ENCODE assay signal across 27 cellular contexts in genomic region chr19:16125738-16126495, GRCh38. TPM values are rescaled to one million over a fixed set of nuclear protein-coding genes. Genes with fewer than 3 reads are reported as not detected.
DNase-seq lines count a peak whose midpoint lies in the region; ATAC-seq, FAIRE-seq and TF ChIP-seq lines count a peak whose summit lies in the region.
"Had no signal": no experiment of that assay in that cellular context is flagged by ENCODE, and none has a peak within 500 bp of the region (broad histone marks: within the 10 kb centered on the region; RNA-seq: fewer than 3 reads in every experiment).

No MANE protein-coding gene starts in this region.

- H3K4me2 ChIP-seq in HepG2 (ENCODE audit: low read depth, low read length): no peak overlapping the region

- H3K9ac ChIP-seq in liver (ENCODE audit: low read depth in 1 of 2, low read length in 2 of 2) (no peak overlapping the region), HepG2 (ENCODE audit: insufficient read depth, low read depth, low read length) (no peak overlapping the region)
- H3K9ac ChIP-seq: parathyroid adenoma had no signal

- TF ChIP-seq EP300 in HepG2 (IDR thresholded peaks at IDR 0.05; ENCODE audit: low read depth in 2 of 2, low read length in 2 of 2): no peak
- no peak for TF ChIP-seq EP300 in HepG2 (CRISPR knock-in tag; IDR thresholded peaks at IDR 0.05; ENCODE audit: borderline replicate concordance)
- TF ChIP-seq EP300 in transverse colon (IDR thresholded peaks at IDR 0.05; ENCODE audit: low read depth): no peak

- DNase-seq in HepG2 (ENCODE audit: low spot score) (no peak), choroid plexus epithelial cell (ENCODE audit: low read depth) (no peak), transverse colon (no peak), GM19239 (ENCODE audit: insufficient read length, low spot score) (no peak), GM20000 (ENCODE audit: low spot score) (no peak), HEK293T (ENCODE audit: extremely low spot score) (no peak)
- DNase-seq: activated CD4-positive, alpha-beta T cell treated with anti-CD3 and anti-CD28 coated beads for 4 hours; activated gamma-delta T cell treated with Interleukin-2 at 50 U/mL for 16 hours; CD4-positive, alpha-beta memory T cell; cerebellar nuclear complex; H7; hippocampal formation; Kasumi-1; MV-4-11; stimulated activated CD4-positive, alpha-beta T cell treated with anti-CD3 and anti-CD28 coated beads, Interleukin-1b, Interleukin-23, amount 100 ng/mL, for 48 hours; stimulated activated naive CD8-positive, alpha-beta T cell treated with anti-CD3 and anti-CD28 coated beads, Interleukin-15, amount 100 ng/mL, for 72 hours; T1000; thyroid gland had no signal

- H3K4me3 ChIP-seq in liver (ENCODE audit: low read depth in 1 of 3, low read length in 3 of 3) (no peak overlapping the region), HepG2 (replicated peaks in 1 of 3; ENCODE audit: insufficient read depth in 1 of 3, low read depth in 2 of 3, low read length in 3 of 3) (no peak overlapping the region), choroid plexus epithelial cell (ENCODE audit: low read depth, low read length) (no peak overlapping the region), muscle layer of duodenum (ENCODE audit: low read depth in 1 of 2, low read length in 2 of 2) (no peak overlapping the region), transverse colon (no peak overlapping the region)
- H3K4me3 ChIP-seq: right atrium auricular region, thyroid gland had no signal

- H3K27ac ChIP-seq in liver (ENCODE audit: low read depth in 1 of 2, low read length in 2 of 2) (no peak overlapping the region), HepG2 (ENCODE audit: extremely low read length, insufficient read depth, low read length) (no peak overlapping the region), muscle layer of duodenum (ENCODE audit: low read length) (peak overlapping the region; percentile 39), transverse colon (peak overlapping the region; percentile 30 to 53 (median 36))
- H3K27ac ChIP-seq: parathyroid adenoma, right atrium auricular region, thyroid gland, VCaP had no signal

- no peaks in the 10 kb centered on the region for H3K27me3 ChIP-seq in liver (ENCODE audit: control insufficient read depth in 4 of 4, insufficient read depth in 4 of 4, low read length in 3 of 4)
- H3K27me3 ChIP-seq in HepG2 (ENCODE audit: control insufficient read depth in 1 of 2, insufficient read depth in 2 of 2, low read length in 2 of 2): no peaks in the 10 kb centered on the region
- H3K27me3 ChIP-seq in muscle layer of duodenum (ENCODE audit: low read depth, low read length): no peaks in the 10 kb centered on the region
- no peaks in the 10 kb centered on the region for H3K27me3 ChIP-seq in transverse colon
- H3K27me3 ChIP-seq: right atrium auricular region, thyroid gland had no signal

- TF ChIP-seq CTCF in liver (IDR thresholded peaks at IDR 0.05; ENCODE audit: low read depth, low read length, missing input control): no peak
- TF ChIP-seq CTCF in HepG2 (CRISPR knock-in tag; IDR thresholded peaks at IDR 0.05): no peak
- peak; percentile 6 for TF ChIP-seq CTCF in choroid plexus epithelial cell (conservative IDR thresholded peaks at IDR 0.05; ENCODE audit: low read depth, low read length)
- TF ChIP-seq CTCF in transverse colon (IDR thresholded peaks at IDR 0.05): no peak
- TF ChIP-seq CTCF in GM20000 (IDR thresholded peaks at IDR 0.05; ENCODE audit: extremely low read depth, missing control alignments): no peak

- POLR2A ChIA-PET in HepG2 (lab: Yijun Ruan, JAX) (no interaction called here), HEK293T (lab: Yijun Ruan, JAX) (interaction anchor here (1.0 kb wide), 1 partner anchor 14 kb away, joined by 3 read pairs; no protein-coding TSS in a partner anchor)

- TF ChIP-seq RAD21 in liver (IDR thresholded peaks at IDR 0.05) (no peak), HepG2 (CRISPR knock-in tag; IDR thresholded peaks at IDR 0.05) (no peak)

- FAIRE-seq in HepG2 (lab: Jason Lieb, UNC) (no peak), GM19239 (lab: Jason Lieb, UNC) (no peak)
- FAIRE-seq: A204.1 had no signal

- intact Hi-C loops in HepG2 (cut with micrococcal nuclease; ENCODE audit: unreplicated experiment): no loop called here
- intact Hi-C loops in transverse colon (cut with DNase I; ENCODE audit: low total_unique reads): no loop called here

- H2AFZ ChIP-seq in HepG2 (ENCODE audit: low read length): no peak overlapping the region
- H2AFZ ChIP-seq: parathyroid adenoma had no signal

- H3K36me3 ChIP-seq in liver (ENCODE audit: control insufficient read depth in 4 of 4, insufficient read depth in 3 of 4, low read depth in 1 of 4, low read length in 3 of 4): peaks cover 24 to 86% (median 60%) of the 10 kb centered on the region in 4 donors
- H3K36me3 ChIP-seq in HepG2 (replicated peaks in 1 of 2; ENCODE audit: control insufficient read depth in 1 of 2, insufficient read depth in 2 of 2, low read length in 2 of 2): peaks cover 45 to 86% of the 10 kb centered on the region in 2 experiments; a peak in 4 of 5 replicates
- peaks cover 67 to 96% of the 10 kb centered on the region in 2 donors for H3K36me3 ChIP-seq in muscle layer of duodenum (ENCODE audit: control insufficient read depth in 1 of 2, insufficient read depth in 2 of 2, low read length in 2 of 2)
- H3K36me3 ChIP-seq in transverse colon: peaks cover 0 to 80% (median 32%) of the 10 kb centered on the region in 4 donors

- TF ChIP-seq POLR2A in HepG2 (IDR thresholded peaks at IDR 0.05; ENCODE audit: insufficient read depth in 1 of 2, low read depth in 2 of 2, low read length in 2 of 2): no peak
- TF ChIP-seq POLR2A in transverse colon (IDR thresholded peaks at IDR 0.05): no peak

- H3K9me3 ChIP-seq in liver (ENCODE audit: control insufficient read depth in 4 of 4, low read length in 3 of 4) (no peaks in the 10 kb centered on the region), HepG2 (ENCODE audit: low read length) (no peaks in the 10 kb centered on the region), muscle layer of duodenum (ENCODE audit: control insufficient read depth in 1 of 2, low read length in 2 of 2) (no peaks in the 10 kb centered on the region), transverse colon (no peaks in the 10 kb centered on the region)
- H3K9me3 ChIP-seq: right atrium auricular region, thyroid gland had no signal

- no peaks in the 10 kb centered on the region for H3K4me1 ChIP-seq in liver (ENCODE audit: control insufficient read depth in 4 of 4, insufficient read depth in 4 of 4, low read length in 3 of 4)
- H3K4me1 ChIP-seq in HepG2 (ENCODE audit: insufficient read depth, low read length): no peaks in the 10 kb centered on the region
- H3K4me1 ChIP-seq in muscle layer of duodenum (ENCODE audit: control insufficient read depth in 1 of 2, insufficient read depth in 2 of 2, low read length in 2 of 2): no peaks in the 10 kb centered on the region
- peaks cover 0 to 12% (median 0%) of the 10 kb centered on the region in 4 donors for H3K4me1 ChIP-seq in transverse colon
- H3K4me1 ChIP-seq: parathyroid adenoma, right atrium auricular region, thyroid gland had no signal

- WGBS in liver: 79% methylated on average over 10 of the region's 10 CpGs
- WGBS in HepG2 (ENCODE audit: low lambda C conversion rate): 85% methylated on average over 7 of the region's 10 CpGs
- WGBS in transverse colon (ENCODE audit: low coverage in 1 of 2), 2 donors: 66% methylated on average over 8 of the region's 10 CpGs; no CpG with 5 or more reads in 1 of the 2 donors

- ATAC-seq in HepG2: no peak
- ATAC-seq: stimulated activated naive CD8-positive, alpha-beta T cell treated with anti-CD3 and anti-CD28 coated beads, Interleukin-15, amount 100 ng/mL, for 72 hours had no signal

- H4K20me1 ChIP-seq in HepG2 (ENCODE audit: insufficient read depth, low read length): 0 out of 2 replicates have a peak, but pooled peaks cover 2% of the 10 kb centered on the region

- no TSS peak for BruUV-seq in HepG2 (replicated peaks; lab: Mats Ljungman, UMichigan)

- H3K79me2 ChIP-seq in HepG2 (ENCODE audit: insufficient read depth, low read length): no peaks in the 10 kb centered on the region

- in situ Hi-C loops in HepG2 (cut with HindIII; ENCODE audit: extremely low pct_ligation_motif_present, low pct_unique_long_range_greater_than_20kb) (no loop called here), transverse colon (cut with MboI; ENCODE audit: low pct_ligation_motif_present in 1 of 4, low pct_unique_long_range_greater_than_20kb in 1 of 4, low sequenced_read_pairs in 3 of 4) (no loop called here)

- CTCF ChIA-PET in HepG2 (lab: Yijun Ruan, JAX; ENCODE audit: low intra/inter-chr PET ratio, low total read pairs): no interaction called here
- CTCF ChIA-PET in HEK293T (lab: Yijun Ruan, JAX): no interaction called here

RNA-seq across cellular contexts. Expression of gene RAB8A, which starts 14.2 kb away (rescaled TPM):
- total RNA-seq in liver (10 to 100 TPM; 45.6 to 52.0 TPM), HepG2 (2016; rRNA removed; fragmentation: Illumina TruSeq; extraction: Trizol) (44.8 and 45.0 TPM in 2 replicates), transverse colon (100 to 1,000 TPM in 1 of 4 donors, 10 to 100 TPM in 3; 22.3 to 102 (median 67.9) TPM)
- polyA plus RNA-seq in liver (10 to 100 TPM; 38.0 to 43.1 TPM), HepG2 (2011; rRNA removed) (36.7 and 37.0 TPM in 2 replicates)
- total RNA-seq in HepG2 (2016; cell fraction: cytosol; rRNA removed; fragmentation: Illumina TruSeq; extraction: Trizol; ENCODE audit: low read depth): 12.2 and 13.0 TPM in 2 replicates
- total RNA-seq in HepG2 (2016; cell fraction: insoluble cytoplasmic fraction; rRNA removed; fragmentation: Illumina TruSeq; extraction: Trizol): 42.2 and 46.8 TPM in 2 replicates
- total RNA-seq in HepG2 (2016; cell fraction: membrane; rRNA removed; fragmentation: Illumina TruSeq; extraction: Trizol): 26.3 and 29.3 TPM in 2 replicates
- 27.3 and 27.8 TPM in 2 replicates for total RNA-seq in HepG2 (2016; cell fraction: nucleus; rRNA removed; fragmentation: Illumina TruSeq; extraction: Trizol)
- polyA plus RNA-seq in HepG2 (2011; cell fraction: cytosol; rRNA removed): 37.0 and 45.8 TPM in 2 replicates
- 18.8 and 19.5 TPM in 2 replicates for polyA plus RNA-seq in HepG2 (2011; cell fraction: nucleus; rRNA removed)
- 25.7 and 50.6 TPM in 2 replicates for polyA plus RNA-seq in HepG2 (2012)
- polyA plus RNA-seq in HepG2 (2016; cell fraction: cytosol; fragmentation: Illumina TruSeq; extraction: Trizol; ENCODE audit: low read depth): 9.1 and 10.9 TPM in 2 replicates
- polyA plus RNA-seq in HepG2 (2016; cell fraction: insoluble cytoplasmic fraction; fragmentation: Illumina TruSeq; extraction: Trizol; ENCODE audit: low read depth): 58.6 and 65.5 TPM in 2 replicates
- 18.8 and 20.6 TPM in 2 replicates for polyA plus RNA-seq in HepG2 (2016; cell fraction: membrane; fragmentation: Illumina TruSeq; extraction: Trizol; ENCODE audit: low read depth)
- 51.5 and 63.5 TPM in 2 replicates for polyA plus RNA-seq in HepG2 (2016; cell fraction: nucleus; fragmentation: Illumina TruSeq; extraction: Trizol; ENCODE audit: insufficient read depth, low read depth)
- polyA minus RNA-seq in HepG2 (2011; rRNA and poly(A)+ RNA removed; ENCODE audit: low replicate concordance): 59.4 and 156 TPM in 2 replicates
- polyA minus RNA-seq in HepG2 (2011; cell fraction: cytosol; rRNA and poly(A)+ RNA removed): 50.6 TPM in 2 replicates
- polyA minus RNA-seq in HepG2 (2011; cell fraction: nucleus; rRNA and poly(A)+ RNA removed): 60.1 and 69.0 TPM in 2 replicates

RNA-seq across cellular contexts. Expression of gene HSH2D, which starts 17.6 kb away (rescaled TPM):
- 1 to 10 TPM; 1.2 to 2.9 TPM for total RNA-seq in liver
- polyA plus RNA-seq in liver: 1 to 10 TPM in 1 of 2 donors, under 1 TPM in 1; 0.33 to 1.2 TPM
- total RNA-seq in HepG2 (2016; rRNA removed; fragmentation: Illumina TruSeq; extraction: Trizol): 0.53 and 0.69 TPM in 2 replicates
- 0.20 and 0.71 TPM in 2 replicates for total RNA-seq in HepG2 (2016; cell fraction: cytosol; rRNA removed; fragmentation: Illumina TruSeq; extraction: Trizol; ENCODE audit: low read depth)
- total RNA-seq in HepG2 (2016; cell fraction: insoluble cytoplasmic fraction; rRNA removed; fragmentation: Illumina TruSeq; extraction: Trizol): 0.68 and 0.91 TPM in 2 replicates
- 0.45 and 0.53 TPM in 2 replicates for total RNA-seq in HepG2 (2016; cell fraction: membrane; rRNA removed; fragmentation: Illumina TruSeq; extraction: Trizol)
- 0.75 and 1.1 TPM in 2 replicates for total RNA-seq in HepG2 (2016; cell fraction: nucleus; rRNA removed; fragmentation: Illumina TruSeq; extraction: Trizol)
- 3.2 and 6.3 TPM in 2 replicates for polyA plus RNA-seq in HepG2 (2011; rRNA removed)
- polyA plus RNA-seq in HepG2 (2011; cell fraction: cytosol; rRNA removed): 2.3 and 3.1 TPM in 2 replicates
- polyA plus RNA-seq in HepG2 (2011; cell fraction: nucleus; rRNA removed): 7.6 and 12.6 TPM in 2 replicates
- polyA plus RNA-seq in HepG2 (2012): 3.5 and 3.7 TPM in 2 replicates
- 0.08 and 0.27 TPM in 2 replicates for polyA plus RNA-seq in HepG2 (2016; cell fraction: cytosol; fragmentation: Illumina TruSeq; extraction: Trizol; ENCODE audit: low read depth)
- 0.67 and 0.85 TPM in 2 replicates for polyA plus RNA-seq in HepG2 (2016; cell fraction: insoluble cytoplasmic fraction; fragmentation: Illumina TruSeq; extraction: Trizol; ENCODE audit: low read depth)
- 0.26 and 0.30 TPM in 2 replicates for polyA plus RNA-seq in HepG2 (2016; cell fraction: membrane; fragmentation: Illumina TruSeq; extraction: Trizol; ENCODE audit: low read depth)
- 1.6 and 2.8 TPM in 2 replicates for polyA plus RNA-seq in HepG2 (2016; cell fraction: nucleus; fragmentation: Illumina TruSeq; extraction: Trizol; ENCODE audit: insufficient read depth, low read depth)
- polyA minus RNA-seq in HepG2 (2011; rRNA and poly(A)+ RNA removed; ENCODE audit: low replicate concordance): 1.1 and 1.3 TPM in 2 replicates
- polyA minus RNA-seq in HepG2 (2011; cell fraction: cytosol; rRNA and poly(A)+ RNA removed): 0.70 and 1.5 TPM in 2 replicates
- polyA minus RNA-seq in HepG2 (2011; cell fraction: nucleus; rRNA and poly(A)+ RNA removed): 2.4 and 4.8 TPM in 2 replicates
- total RNA-seq in transverse colon: 10 to 100 TPM; 17.6 to 55.4 (median 30.8) TPM
- total RNA-seq: lung microvascular endothelial cell had no signal

RNA-seq across cellular contexts. Expression of gene CIB3, which starts 47.4 kb away (rescaled TPM):
- total RNA-seq in liver (not detected), HepG2 (2016; rRNA removed; fragmentation: Illumina TruSeq; extraction: Trizol) (not detected in 2 replicates), transverse colon (not detected)
- polyA plus RNA-seq in liver (not detected), HepG2 (2011; rRNA removed) (not detected in 2 replicates)
- not detected in 2 replicates for total RNA-seq in HepG2 (2016; cell fraction: cytosol; rRNA removed; fragmentation: Illumina TruSeq; extraction: Trizol; ENCODE audit: low read depth)
- total RNA-seq in HepG2 (2016; cell fraction: insoluble cytoplasmic fraction; rRNA removed; fragmentation: Illumina TruSeq; extraction: Trizol): not detected in 2 replicates
- total RNA-seq in HepG2 (2016; cell fraction: membrane; rRNA removed; fragmentation: Illumina TruSeq; extraction: Trizol): not detected in 2 replicates
- not detected in 2 replicates for total RNA-seq in HepG2 (2016; cell fraction: nucleus; rRNA removed; fragmentation: Illumina TruSeq; extraction: Trizol)
- polyA plus RNA-seq in HepG2 (2011; cell fraction: cytosol; rRNA removed): not detected in 2 replicates
- polyA plus RNA-seq in HepG2 (2011; cell fraction: nucleus; rRNA removed): not detected in 2 replicates
- polyA plus RNA-seq in HepG2 (2012): not detected in 2 replicates
- not detected in 2 replicates for polyA plus RNA-seq in HepG2 (2016; cell fraction: cytosol; fragmentation: Illumina TruSeq; extraction: Trizol; ENCODE audit: low read depth)
- polyA plus RNA-seq in HepG2 (2016; cell fraction: insoluble cytoplasmic fraction; fragmentation: Illumina TruSeq; extraction: Trizol; ENCODE audit: low read depth): not detected in 2 replicates
- not detected in 2 replicates for polyA plus RNA-seq in HepG2 (2016; cell fraction: membrane; fragmentation: Illumina TruSeq; extraction: Trizol; ENCODE audit: low read depth)
- not detected in 2 replicates for polyA plus RNA-seq in HepG2 (2016; cell fraction: nucleus; fragmentation: Illumina TruSeq; extraction: Trizol; ENCODE audit: insufficient read depth, low read depth)
- not detected in 2 replicates for polyA minus RNA-seq in HepG2 (2011; rRNA and poly(A)+ RNA removed; ENCODE audit: low replicate concordance)
- not detected in 2 replicates for polyA minus RNA-seq in HepG2 (2011; cell fraction: cytosol; rRNA and poly(A)+ RNA removed)
- not detected in 2 replicates for polyA minus RNA-seq in HepG2 (2011; cell fraction: nucleus; rRNA and poly(A)+ RNA removed)
- total RNA-seq: CD4-positive, alpha-beta memory T cell; H7; lung microvascular endothelial cell; mononuclear cell; right atrium auricular region; thyroid gland had no signal
- polyA plus RNA-seq: adipose tissue; CD4-positive, alpha-beta memory T cell had no signal

RNA-seq across cellular contexts. Expression of gene TPM4, which starts 49.6 kb away (rescaled TPM):
- total RNA-seq in liver: 10 to 100 TPM; 40.8 to 59.9 TPM
- polyA plus RNA-seq in liver: 10 to 100 TPM; 19.8 to 46.0 TPM
- total RNA-seq in HepG2 (2016; rRNA removed; fragmentation: Illumina TruSeq; extraction: Trizol): 180 and 226 TPM in 2 replicates
- 81.5 and 84.8 TPM in 2 replicates for total RNA-seq in HepG2 (2016; cell fraction: cytosol; rRNA removed; fragmentation: Illumina TruSeq; extraction: Trizol; ENCODE audit: low read depth)
- total RNA-seq in HepG2 (2016; cell fraction: insoluble cytoplasmic fraction; rRNA removed; fragmentation: Illumina TruSeq; extraction: Trizol): 186 and 214 TPM in 2 replicates
- total RNA-seq in HepG2 (2016; cell fraction: membrane; rRNA removed; fragmentation: Illumina TruSeq; extraction: Trizol): 194 and 200 TPM in 2 replicates
- 74.9 and 75.0 TPM in 2 replicates for total RNA-seq in HepG2 (2016; cell fraction: nucleus; rRNA removed; fragmentation: Illumina TruSeq; extraction: Trizol)
- 142 and 188 TPM in 2 replicates for polyA plus RNA-seq in HepG2 (2011; rRNA removed)
- polyA plus RNA-seq in HepG2 (2011; cell fraction: cytosol; rRNA removed): 121 and 146 TPM in 2 replicates
- polyA plus RNA-seq in HepG2 (2011; cell fraction: nucleus; rRNA removed): 57.4 and 58.9 TPM in 2 replicates
- polyA plus RNA-seq in HepG2 (2012): 139 and 145 TPM in 2 replicates
- 109 and 119 TPM in 2 replicates for polyA plus RNA-seq in HepG2 (2016; cell fraction: cytosol; fragmentation: Illumina TruSeq; extraction: Trizol; ENCODE audit: low read depth)
- polyA plus RNA-seq in HepG2 (2016; cell fraction: insoluble cytoplasmic fraction; fragmentation: Illumina TruSeq; extraction: Trizol; ENCODE audit: low read depth): 311 and 323 TPM in 2 replicates
- 206 and 209 TPM in 2 replicates for polyA plus RNA-seq in HepG2 (2016; cell fraction: membrane; fragmentation: Illumina TruSeq; extraction: Trizol; ENCODE audit: low read depth)
- polyA plus RNA-seq in HepG2 (2016; cell fraction: nucleus; fragmentation: Illumina TruSeq; extraction: Trizol; ENCODE audit: insufficient read depth, low read depth): 143 and 149 TPM in 2 replicates
- 72.8 and 124 TPM in 2 replicates for polyA minus RNA-seq in HepG2 (2011; rRNA and poly(A)+ RNA removed; ENCODE audit: low replicate concordance)
- 91.4 and 93.5 TPM in 2 replicates for polyA minus RNA-seq in HepG2 (2011; cell fraction: cytosol; rRNA and poly(A)+ RNA removed)
- 76.0 and 77.5 TPM in 2 replicates for polyA minus RNA-seq in HepG2 (2011; cell fraction: nucleus; rRNA and poly(A)+ RNA removed)
- 100 to 1,000 TPM; 228 to 491 (median 288) TPM for total RNA-seq in transverse colon

RNA-seq across cellular contexts. Expression of gene FAM32A, which starts 59.3 kb away (rescaled TPM):
- total RNA-seq in liver (10 to 100 TPM; 46.2 to 60.2 TPM), HepG2 (2016; rRNA removed; fragmentation: Illumina TruSeq; extraction: Trizol) (86.2 and 107 TPM in 2 replicates), transverse colon (100 to 1,000 TPM in 1 of 4 donors, 10 to 100 TPM in 3; 73.0 to 106 (median 88.6) TPM)
- polyA plus RNA-seq in liver (10 to 100 TPM; 50.4 to 54.3 TPM), HepG2 (2011; rRNA removed) (83.5 and 85.8 TPM in 2 replicates)
- 16.1 and 18.7 TPM in 2 replicates for total RNA-seq in HepG2 (2016; cell fraction: cytosol; rRNA removed; fragmentation: Illumina TruSeq; extraction: Trizol; ENCODE audit: low read depth)
- total RNA-seq in HepG2 (2016; cell fraction: insoluble cytoplasmic fraction; rRNA removed; fragmentation: Illumina TruSeq; extraction: Trizol): 88.4 and 109 TPM in 2 replicates
- 47.2 and 50.8 TPM in 2 replicates for total RNA-seq in HepG2 (2016; cell fraction: membrane; rRNA removed; fragmentation: Illumina TruSeq; extraction: Trizol)
- total RNA-seq in HepG2 (2016; cell fraction: nucleus; rRNA removed; fragmentation: Illumina TruSeq; extraction: Trizol): 31.5 and 32.7 TPM in 2 replicates
- polyA plus RNA-seq in HepG2 (2011; cell fraction: cytosol; rRNA removed): 84.4 and 94.8 TPM in 2 replicates
- 43.4 and 53.9 TPM in 2 replicates for polyA plus RNA-seq in HepG2 (2011; cell fraction: nucleus; rRNA removed)
- 47.0 and 48.3 TPM in 2 replicates for polyA plus RNA-seq in HepG2 (2012)
- 15.1 and 15.9 TPM in 2 replicates for polyA plus RNA-seq in HepG2 (2016; cell fraction: cytosol; fragmentation: Illumina TruSeq; extraction: Trizol; ENCODE audit: low read depth)
- 111 and 120 TPM in 2 replicates for polyA plus RNA-seq in HepG2 (2016; cell fraction: insoluble cytoplasmic fraction; fragmentation: Illumina TruSeq; extraction: Trizol; ENCODE audit: low read depth)
- 34.1 and 36.4 TPM in 2 replicates for polyA plus RNA-seq in HepG2 (2016; cell fraction: membrane; fragmentation: Illumina TruSeq; extraction: Trizol; ENCODE audit: low read depth)
- 59.1 and 59.3 TPM in 2 replicates for polyA plus RNA-seq in HepG2 (2016; cell fraction: nucleus; fragmentation: Illumina TruSeq; extraction: Trizol; ENCODE audit: insufficient read depth, low read depth)
- polyA minus RNA-seq in HepG2 (2011; rRNA and poly(A)+ RNA removed; ENCODE audit: low replicate concordance): 30.0 and 76.8 TPM in 2 replicates
- 16.9 and 20.0 TPM in 2 replicates for polyA minus RNA-seq in HepG2 (2011; cell fraction: cytosol; rRNA and poly(A)+ RNA removed)
- polyA minus RNA-seq in HepG2 (2011; cell fraction: nucleus; rRNA and poly(A)+ RNA removed): 9.8 and 10.2 TPM in 2 replicates

Comparison
In these comparisons a context has a peak if more than half of its experiments do, and no peak if none do; other contexts are left out.
1. H3K27ac ChIP-seq: peak in muscle layer of duodenum (single experiment) and transverse colon (4 of 4); none in liver (0 of 2) and HepG2 (single experiment).
2. RNA of gene HSH2D, which starts 17.6 kb away (total RNA-seq): 17.6 to 55.4 TPM in transverse colon; 1.2 to 2.9 TPM in liver and 0.20 to 1.1 TPM in HepG2; every median in the first group is over 4 times any median in the second.